8 cellular contexts compared by ENCODE assay signal in the genomic region with DNA sequence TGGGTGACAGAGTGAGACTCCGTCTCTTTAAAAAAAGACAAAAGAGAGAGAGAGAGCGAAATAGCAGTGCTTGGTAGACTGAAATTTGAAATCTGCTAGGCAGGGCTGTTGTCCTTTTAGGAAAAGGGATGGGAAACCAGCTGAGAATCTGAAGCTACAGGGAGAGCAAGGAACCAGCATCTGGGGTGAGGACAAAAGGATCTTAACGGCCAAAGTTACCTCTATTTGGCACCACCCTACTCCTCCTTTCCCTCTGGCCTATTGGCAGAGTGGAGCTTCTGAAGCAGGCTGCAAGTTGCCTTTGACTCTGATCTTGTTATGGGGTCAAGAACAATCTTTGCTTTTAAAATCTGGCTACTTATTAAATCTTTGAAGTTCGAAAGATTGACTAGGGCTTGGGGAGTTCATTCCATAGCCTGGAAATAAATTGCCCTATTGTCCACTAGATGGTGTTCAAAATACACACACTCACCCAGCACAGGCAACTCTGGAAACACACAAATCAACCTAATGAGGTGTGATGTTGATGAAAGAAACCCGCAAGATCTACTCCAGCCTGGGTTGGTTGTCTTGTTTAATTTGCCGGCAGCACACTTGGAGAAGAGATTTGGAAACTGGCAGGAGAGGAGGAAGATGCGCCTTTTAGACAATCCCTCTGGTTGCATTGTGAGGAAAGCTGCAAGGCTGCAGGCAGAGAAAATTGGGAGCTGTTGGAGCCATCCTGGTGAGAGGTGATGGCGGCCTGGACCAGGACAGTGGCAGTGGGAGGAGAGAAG. TPM values are rescaled to one million over a fixed set of nuclear protein-coding genes. Genes with fewer than 3 reads are reported as not detected.
A peak's percentile ranks its signal among the peaks of the same experiment; 100 is the strongest.
DNase-seq lines count a peak whose midpoint lies in the region; ATAC-seq, FAIRE-seq and TF ChIP-seq lines count a peak whose summit lies in the region.

No MANE protein-coding gene starts in this region.

- H3K27me3 ChIP-seq in H9 (ENCODE audit: insufficient read depth, low read length) (no peaks in the 10 kb centered on the region), transverse colon (no peaks in the 10 kb centered on the region)

- H4K91ac ChIP-seq in H9 (ENCODE audit: insufficient read length, low read depth, low read length): no peak overlapping the region

- H2BK120ac ChIP-seq in H9 (ENCODE audit: low read depth, low read length, poor library complexity, severe bottlenecking): no peak overlapping the region

- no peaks in the 10 kb centered on the region for H3K9me3 Mint-ChIP-seq in H9

- H3K56ac ChIP-seq in H9 (ENCODE audit: insufficient read length, low read depth, low read length): no peak overlapping the region

- no peak overlapping the region for H2BK5ac ChIP-seq in H9 (ENCODE audit: insufficient read length, low read length)

- no peak overlapping the region for H3K27ac ChIP-seq in H9 (ENCODE audit: insufficient read length, low read depth, low read length)
- no peak overlapping the region for H3K27ac ChIP-seq in kidney (ENCODE audit: low read depth in 2 of 2, low read length in 2 of 2)
- H3K27ac ChIP-seq in transverse colon: no peak overlapping the region

- peak; percentile 75 for DNase-seq in DMS53 (lab: John Stamatoyannopoulos, UW)
- DNase-seq in H9: no peak
- DNase-seq in NCI-H446 treated with DMSO at 0.1 percent for 48 hours (lab: John Stamatoyannopoulos, UW): peak; percentile 80
- peak; percentile 38 for DNase-seq in astrocyte of the spinal cord (ENCODE audit: low read depth, low spot score)
- no peak for DNase-seq in kidney
- DNase-seq in transverse colon: no peak
- no peak for DNase-seq in mucosa of gallbladder (ENCODE audit: low spot score)

- TF ChIP-seq CTCF in H9 (conservative IDR thresholded peaks at IDR 0.05) (peak; percentile 63), astrocyte of the spinal cord (IDR thresholded peaks at IDR 0.05; ENCODE audit: low read depth, low read length) (peak; percentile 61), kidney (IDR thresholded peaks at IDR 0.05; ENCODE audit: borderline replicate concordance, extremely low read depth, insufficient read depth) (peak; percentile 72), transverse colon (IDR thresholded peaks at IDR 0.05) (peak; percentile 52 to 76 (median 63))

- no CpG with 5 or more reads among the region's 8 CpGs for WGBS in H9 (ENCODE audit: extremely low coverage, insufficient read length, low lambda C conversion rate)
- 69 to 83% methylated on average over 5 to 8 of the region's 8 CpGs for WGBS in transverse colon (ENCODE audit: low coverage in 1 of 2), 2 donors

- no peaks in the 10 kb centered on the region for H3K79me2 ChIP-seq in H9 (ENCODE audit: insufficient read depth, low read length)

- H3K36me3 ChIP-seq in kidney (ENCODE audit: control insufficient read depth in 1 of 2, insufficient read depth in 2 of 2, low read length in 2 of 2): no peaks in the 10 kb centered on the region
- H3K36me3 ChIP-seq in transverse colon: no peaks in the 10 kb centered on the region

- no peaks in the 10 kb centered on the region for H4K20me1 ChIP-seq in H9 (ENCODE audit: control insufficient read depth, insufficient read depth, insufficient read length)

- in situ Hi-C loops in astrocyte of the spinal cord (cut with HindIII; ENCODE audit: low sequenced_read_pairs): no loop called here
- in situ Hi-C loops in transverse colon (cut with MboI; ENCODE audit: low pct_ligation_motif_present in 1 of 4, low pct_unique_long_range_greater_than_20kb in 1 of 4, low sequenced_read_pairs in 3 of 4): loop anchor here in 3 of 4 donors (25.0 kb wide), 2 partner anchors 188 to 413 kb away; no protein-coding TSS in a partner anchor

- no peaks in the 10 kb centered on the region for H3K36me3 Mint-ChIP-seq in H9 (ENCODE audit: insufficient read depth in 1 of 3, low read depth in 3 of 3)

- H3K4me3 ChIP-seq in astrocyte of the spinal cord (ENCODE audit: low read depth, low read length) (no peak overlapping the region), kidney (ENCODE audit: low read length in 2 of 2) (no peak overlapping the region), transverse colon (no peak overlapping the region)

- H3K79me1 ChIP-seq in H9 (ENCODE audit: insufficient read depth, low read depth, low read length, poor library complexity, severe bottlenecking): no peaks in the 10 kb centered on the region

- no peaks in the 10 kb centered on the region; the same call in 1 of the 2 replicates for H3K4me1 ChIP-seq in H9 (ENCODE audit: insufficient read depth, low read length)
- H3K4me1 ChIP-seq in kidney (ENCODE audit: control insufficient read depth in 1 of 2, insufficient read depth in 1 of 2, low read depth in 1 of 2, low read length in 2 of 2): peaks cover 0 to 2% of the 10 kb centered on the region in 2 donors
- H3K4me1 ChIP-seq in transverse colon: peaks cover 0 to 5% (median 0%) of the 10 kb centered on the region in 4 donors

- no peak for TF ChIP-seq EP300 in transverse colon (IDR thresholded peaks at IDR 0.05; ENCODE audit: low read depth)

- no peak overlapping the region for H2BK12ac ChIP-seq in H9 (ENCODE audit: insufficient read length, low read depth, low read length)

- no peak overlapping the region for H2BK20ac ChIP-seq in H9 (ENCODE audit: low read depth, low read length, poor library complexity, severe bottlenecking)

- no peak overlapping the region for H4K8ac ChIP-seq in H9 (replicated peaks; ENCODE audit: insufficient read length, low read depth, low read length)

- no peak for TF ChIP-seq POLR2A in transverse colon (IDR thresholded peaks at IDR 0.05)

- intact Hi-C loops in kidney (cut with DNase I): no loop called here
- intact Hi-C loops in transverse colon (cut with DNase I; ENCODE audit: low total_unique reads): no loop called here

- H3K27me3 Mint-ChIP-seq in H9 (ENCODE audit: low read depth): peaks cover under 1% of the 10 kb centered on the region

- H3K4me1 Mint-ChIP-seq in H9: peaks cover 12 to 18% of the 10 kb centered on the region in 2 experiments

- no peak overlapping the region for H4K5ac ChIP-seq in H9 (ENCODE audit: insufficient read length, low read depth, low read length)

- no peak overlapping the region for H3K9ac ChIP-seq in H9 (ENCODE audit: extremely low read depth, insufficient read length, low read length)
- no peak overlapping the region for H3K9ac ChIP-seq in kidney (ENCODE audit: low read length in 2 of 2)

- H2AK5ac ChIP-seq in H9 (ENCODE audit: insufficient read length, low read length): no peak overlapping the region

- no peak overlapping the region for H3K14ac ChIP-seq in H9 (ENCODE audit: insufficient read depth, low read length)

- FAIRE-seq in kidney (lab: Jason Lieb, UNC): peak; percentile 33

- H3K4me3 Mint-ChIP-seq in H9: no peak overlapping the region

- no peak overlapping the region for H2BK15ac ChIP-seq in H9 (ENCODE audit: low read depth, low read length)

- H3T11ph ChIP-seq in H9 (ENCODE audit: low read length): no peak overlapping the region

- H3K9me3 ChIP-seq in H9 (ENCODE audit: control insufficient read depth, low read depth, low read length) (no peaks in the 10 kb centered on the region), kidney (ENCODE audit: control insufficient read depth in 1 of 2, low read length in 2 of 2) (no peaks in the 10 kb centered on the region), transverse colon (no peaks in the 10 kb centered on the region)

- no peak for ATAC-seq in GM21447 (IDR thresholded peaks at IDR 0.05; ENCODE audit: unreplicated experiment)

- H2AFZ ChIP-seq in H9 (ENCODE audit: low read length): no peak overlapping the region

- H3K4me2 ChIP-seq in H9 (ENCODE audit: insufficient read depth, insufficient read length, low read length): no peak overlapping the region

- H3K23ac ChIP-seq in H9 (ENCODE audit: insufficient read length, low read depth, low read length): no peak overlapping the region

- H3K18ac ChIP-seq in H9 (ENCODE audit: insufficient read length, low read depth, low read length): no peak overlapping the region

- H3K4ac ChIP-seq in H9 (ENCODE audit: low read depth, low read length): no peak overlapping the region

- H3K23me2 ChIP-seq in H9 (ENCODE audit: insufficient read length, low read depth, low read length, poor library complexity, severe bottlenecking): no peaks in the 10 kb centered on the region

- H3K27ac Mint-ChIP-seq in H9: no peak overlapping the region

RNA-seq across cellular contexts. Expression of a gene that starts 16.5 kb away (rescaled TPM):
- total RNA-seq in H9 (2021) (331 and 337 TPM in 2 replicates), kidney (71.1 TPM), transverse colon (10 to 100 TPM; 23.2 to 74.4 (median 38.0) TPM), mucosa of gallbladder (68.0 TPM)
- 37.9 TPM for polyA plus RNA-seq in kidney (ENCODE audit: insufficient read depth, low read depth, low replicate concordance)

Comparison
In these comparisons a context has a peak if more than half of its experiments do, and no peak if none do; other contexts are left out.
1. DNase-seq: peak in DMS53 (single experiment), NCI-H446 treated with DMSO at 0.1 percent for 48 hours (single experiment) and astrocyte of the spinal cord (single experiment); none in H9 (single experiment), kidney (single experiment), transverse colon (single experiment) and mucosa of gallbladder (single experiment).
2. Peak in every context shown above with its lines, with median percentiles within 50 percentile points of each other: CTCF ChIP-seq.